In the genomic region with DNA sequence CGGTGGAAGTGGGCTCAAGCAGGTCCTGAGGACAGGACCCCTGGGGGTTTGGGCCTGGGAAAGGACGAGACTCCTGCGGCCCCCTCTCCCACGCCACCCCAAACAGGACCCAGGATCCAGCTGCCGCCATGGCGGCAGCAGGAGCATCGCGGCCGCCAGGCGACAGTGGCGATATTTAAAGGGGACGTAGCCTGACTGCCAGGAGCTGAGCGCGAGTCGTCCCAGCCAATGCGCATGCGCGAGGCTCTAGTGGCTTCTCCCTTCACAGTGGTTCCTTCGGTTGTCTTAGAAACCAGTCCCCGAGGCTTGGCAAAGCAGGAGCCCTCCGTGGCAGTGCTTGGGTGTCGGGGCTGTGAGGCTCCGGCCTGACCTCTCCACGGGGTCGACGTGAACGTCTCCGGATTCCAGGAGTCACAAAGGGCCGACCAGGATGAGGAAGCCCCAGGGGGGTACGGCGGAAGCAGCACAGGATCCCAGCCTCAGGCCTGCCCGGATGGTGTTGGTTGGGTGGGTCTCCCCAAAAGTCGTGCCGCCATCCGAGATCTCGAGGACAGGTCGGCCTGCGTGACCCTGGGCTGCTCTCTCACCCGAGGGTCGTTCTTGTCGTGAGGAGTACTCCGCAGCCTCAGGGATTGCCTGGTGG, we compare ENCODE assay signal across 8 cellular contexts.
DNase-seq lines count a peak whose midpoint lies in the region; ATAC-seq and TF ChIP-seq lines count a peak whose summit lies in the region.
"Not testable (repeated sequence)": the region's sequence is repeated elsewhere in the genome, so short reads cannot be mapped to it uniquely, and the experiment has no call there.

No MANE protein-coding gene starts in this region.

- not testable (repeated sequence) for DNase-seq in CD4-positive, alpha-beta T cell; naive thymus-derived CD8-positive, alpha-beta T cell

- not testable (repeated sequence) for H3K27ac ChIP-seq in CD4-positive, alpha-beta T cell (ENCODE audit: low read depth, low read length)

- ATAC-seq in CD4-positive, alpha-beta T cell (ENCODE audit: poor library complexity) = peak; percentile 62
- peak; percentile 80 for ATAC-seq in GM19025 (IDR thresholded peaks at IDR 0.05; ENCODE audit: low read depth, unreplicated experiment)
- peak; percentile 54 for ATAC-seq in GM21526 (IDR thresholded peaks at IDR 0.05; ENCODE audit: low FRiP score, unreplicated experiment)
- ATAC-seq in HG02840 (IDR thresholded peaks at IDR 0.05; ENCODE audit: low FRiP score, unreplicated experiment) = peak; percentile 89
- peak; percentile 86 for ATAC-seq in HG03196 (IDR thresholded peaks at IDR 0.05; ENCODE audit: unreplicated experiment)
- peak; percentile 93 for ATAC-seq in SK-N-SH treated with all-trans-retinoic acid at 6 μM for 48 hours
- peak; percentile 79 for ATAC-seq in esophagus mucosa
- ATAC-seq in naive thymus-derived CD8-positive, alpha-beta T cell = peak; percentile 78

- H3K9me3 Mint-ChIP-seq in CD4-positive, alpha-beta T cell; naive thymus-derived CD8-positive, alpha-beta T cell: not testable (repeated sequence)

- not testable (repeated sequence) for TF ChIP-seq CTCF in CD4-positive, alpha-beta T cell (IDR thresholded peaks at IDR 0.05)

- not testable (repeated sequence) for H3K4me3 Mint-ChIP-seq in CD4-positive, alpha-beta T cell; naive thymus-derived CD8-positive, alpha-beta T cell

- not testable (repeated sequence) for H3K9me3 ChIP-seq in CD4-positive, alpha-beta T cell (ENCODE audit: control insufficient read depth, low read length)

- H3K27me3 ChIP-seq in CD4-positive, alpha-beta T cell (ENCODE audit: control insufficient read depth, insufficient read depth, low read length) = not testable (repeated sequence)

- H3K27ac Mint-ChIP-seq in CD4-positive, alpha-beta T cell; naive thymus-derived CD8-positive, alpha-beta T cell: not testable (repeated sequence)

- POLR2A ChIA-PET in CD4-positive, alpha-beta T cell (lab: Charles Lee); naive thymus-derived CD8-positive, alpha-beta T cell (lab: Charles Lee): not testable (repeated sequence)

- not testable (repeated sequence) for H3K4me1 Mint-ChIP-seq in CD4-positive, alpha-beta T cell (ENCODE audit: low read depth); naive thymus-derived CD8-positive, alpha-beta T cell

- not testable (repeated sequence) for H3K27me3 Mint-ChIP-seq in CD4-positive, alpha-beta T cell; naive thymus-derived CD8-positive, alpha-beta T cell

- H3K36me3 Mint-ChIP-seq in CD4-positive, alpha-beta T cell (ENCODE audit: low read depth); naive thymus-derived CD8-positive, alpha-beta T cell: not testable (repeated sequence)

- intact Hi-C loops in CD4-positive, alpha-beta T cell (cut with DNase I, micrococcal nuclease) = not testable (repeated sequence)

- CTCF ChIA-PET in CD4-positive, alpha-beta T cell (lab: Charles Lee) = not testable (repeated sequence)
